Comparison of ENCODE assay signal across 24 cellular contexts in genomic region chr16:51707666-51708065, GRCh38.
DNase-seq lines count a peak whose midpoint lies in the region; FAIRE-seq and TF ChIP-seq lines count a peak whose summit lies in the region.
"Had no signal": no experiment of that assay in that cellular context is flagged by ENCODE, and none has a peak within 500 bp of the region (broad histone marks: within the 10 kb centered on the region; RNA-seq: fewer than 3 reads in every experiment).

No MANE protein-coding gene starts in this region.

- H3K27me3 ChIP-seq in H1 (replicated peaks in 1 of 4; ENCODE audit: control insufficient read depth in 3 of 4, extremely low read depth in 1 of 4, insufficient read depth in 3 of 4, low read length in 3 of 4): no peaks in the 10 kb centered on the region
- no peaks in the 10 kb centered on the region for H3K27me3 ChIP-seq in stomach
- no peaks in the 10 kb centered on the region for H3K27me3 ChIP-seq in mesendoderm (ENCODE audit: insufficient read depth, low read length, poor library complexity)
- H3K27me3 ChIP-seq in MM.1S (replicated peaks; ENCODE audit: insufficient read depth, low read length): no peaks in the 10 kb centered on the region
- H3K27me3 ChIP-seq: BE2C had no signal

- TF ChIP-seq RAD21 in H1 (IDR thresholded peaks at IDR 0.05 in 1 of 2, conservative IDR thresholded peaks at IDR 0.05 in 1 of 2; ENCODE audit: low read depth in 2 of 2, low read length in 2 of 2): no peak

- H3K4me1 Mint-ChIP-seq in neural crest cell: peaks cover 4% of the 10 kb centered on the region
- no peaks in the 10 kb centered on the region for H3K4me1 Mint-ChIP-seq in glutamatergic neuron (ENCODE audit: low read depth, unreplicated experiment)
- H3K4me1 Mint-ChIP-seq: CD4-positive, CD25-positive, alpha-beta regulatory T cell; CD8-positive, alpha-beta memory T cell had no signal

- no peak overlapping the region for H2BK12ac ChIP-seq in H1 (ENCODE audit: low read depth, low read length)

- no peak for TF ChIP-seq EP300 in H1 (IDR thresholded peaks at IDR 0.05; ENCODE audit: borderline replicate concordance in 1 of 2, low read depth in 2 of 2, low read length in 2 of 2)
- TF ChIP-seq EP300 in stomach (IDR thresholded peaks at IDR 0.05): no peak

- H2BK20ac ChIP-seq in H1 (ENCODE audit: low read length): no peak overlapping the region

- H3K27me3 Mint-ChIP-seq in neural crest cell (ENCODE audit: low read depth) (no peaks in the 10 kb centered on the region), glutamatergic neuron (ENCODE audit: unreplicated experiment) (no peaks in the 10 kb centered on the region)

- H3K4me3 Mint-ChIP-seq in neural crest cell (no peak overlapping the region), glutamatergic neuron (ENCODE audit: unreplicated experiment) (no peak overlapping the region)
- H3K4me3 Mint-ChIP-seq: CD4-positive, CD25-positive, alpha-beta regulatory T cell; CD8-positive, alpha-beta memory T cell; H9 had no signal

- H3K4me1 ChIP-seq in H1 (replicated peaks in 1 of 4; ENCODE audit: control insufficient read depth in 3 of 4, insufficient read depth in 4 of 4, low read length in 3 of 4) (peaks cover 0 to 5% (median 0%) of the 10 kb centered on the region in 4 experiments; a peak in 2 of 7 replicates), stomach (no peaks in the 10 kb centered on the region), mesendoderm (ENCODE audit: control insufficient read depth, low read depth, low read length) (no peaks in the 10 kb centered on the region), MM.1S (ENCODE audit: low read length) (no peaks in the 10 kb centered on the region)
- H3K4me1 ChIP-seq: BE2C had no signal

- no peak overlapping the region for H3K14ac ChIP-seq in H1 (ENCODE audit: insufficient read length)

- no peak for TF ChIP-seq CTCF in H1 (IDR thresholded peaks at IDR 0.05; ENCODE audit: control extremely low read depth in 1 of 3, insufficient read depth in 1 of 3, low read depth in 1 of 3, low read length in 3 of 3)
- TF ChIP-seq CTCF in neural crest cell (conservative IDR thresholded peaks at IDR 0.05): no peak
- TF ChIP-seq CTCF in stomach (IDR thresholded peaks at IDR 0.05): no peak
- TF ChIP-seq CTCF in glutamatergic neuron (IDR thresholded peaks at IDR 0.05; ENCODE audit: partially characterized antibody, unreplicated experiment): no peak
- TF ChIP-seq CTCF in MM.1S (IDR thresholded peaks at IDR 0.05; ENCODE audit: low read length): no peak

- no peak overlapping the region for H4K5ac ChIP-seq in H1 (ENCODE audit: insufficient read length, low read depth, low read length)
- H4K5ac ChIP-seq in mesendoderm (ENCODE audit: low read length): no peak overlapping the region

- H3K9me2 ChIP-seq in MM.1S (replicated peaks; ENCODE audit: insufficient read depth, low read length): no peaks in the 10 kb centered on the region

- H3K79me2 ChIP-seq in H1 (ENCODE audit: control insufficient read depth in 1 of 2, insufficient read depth in 2 of 2, low read length in 2 of 2): no peaks in the 10 kb centered on the region
- no peaks in the 10 kb centered on the region for H3K79me2 ChIP-seq in mesendoderm (ENCODE audit: control insufficient read depth, insufficient read depth, low read length)
- no peaks in the 10 kb centered on the region for H3K79me2 ChIP-seq in MM.1S (ENCODE audit: low read length)

- H3K4me3 ChIP-seq in H1 (ENCODE audit: extremely low read depth in 1 of 4, insufficient read depth in 2 of 4, low read depth in 3 of 4, low read length in 4 of 4): no peak overlapping the region
- no peak overlapping the region for H3K4me3 ChIP-seq in stomach
- no peak overlapping the region for H3K4me3 ChIP-seq in mesendoderm (ENCODE audit: low read length)
- no peak overlapping the region for H3K4me3 ChIP-seq in MM.1S (ENCODE audit: low read length)
- H3K4me3 ChIP-seq: GM12878, GM23248 had no signal

- H3K4me2 ChIP-seq in H1 (ENCODE audit: insufficient read depth in 1 of 2, low read depth in 2 of 2, low read length in 2 of 2) (peak overlapping the region in 1 of 2 experiments; percentile 17; a peak in 1 of 4 replicates), mesendoderm (ENCODE audit: low read length) (no peak overlapping the region), MM.1S (ENCODE audit: low read depth, low read length) (no peak overlapping the region)

- no peaks in the 10 kb centered on the region; a peak in 1 of 4 replicates for H3K9me3 ChIP-seq in H1 (ENCODE audit: insufficient read depth in 2 of 2, low read depth in 1 of 2, low read length in 1 of 2)
- peaks cover 0 to 15% (median 7%) of the 10 kb centered on the region in 4 donors for H3K9me3 ChIP-seq in stomach
- H3K9me3 ChIP-seq in MM.1S (replicated peaks; ENCODE audit: insufficient read depth, low read length): no peaks in the 10 kb centered on the region
- H3K9me3 ChIP-seq: BE2C had no signal

- TF ChIP-seq POLR2A in H1 (IDR thresholded peaks at IDR 0.05; ENCODE audit: control extremely low read depth in 1 of 2, low read depth in 2 of 2, low read length in 2 of 2) (no peak), stomach (IDR thresholded peaks at IDR 0.05) (no peak)

- intact Hi-C loops in stomach (cut with DNase I; ENCODE audit: low total_unique reads): no loop called here

- H4K8ac ChIP-seq in H1 (ENCODE audit: extremely low read depth, insufficient read depth, low read length) (no peak overlapping the region), mesendoderm (ENCODE audit: low read depth, low read length) (no peak overlapping the region)

- peak; percentile 36 for DNase-seq in RPMI7951 (ENCODE audit: low read depth)
- no peak for DNase-seq in H1 (ENCODE audit: low read depth in 1 of 2, low spot score in 2 of 2)
- DNase-seq in neural crest cell (ENCODE audit: low read depth, low spot score): no peak
- no peak for DNase-seq in stomach
- no peak for DNase-seq in mesendoderm
- no peak for DNase-seq in glutamatergic neuron
- no peak for DNase-seq in MM.1S
- DNase-seq: ACHN; BE2C; C1 segment of cervical spinal cord; CD4-positive, CD25-positive, alpha-beta regulatory T cell; CD8-positive, alpha-beta memory T cell; COR-L47; DMS 273 treated with DMSO at 0.1 percent for 48 hours; DMS53; DND-41; EL; GM23248; H9; IMR-90 had no signal

- H4K20me1 ChIP-seq in H1 (replicated peaks in 1 of 2; ENCODE audit: control insufficient read depth in 1 of 2, insufficient read depth in 2 of 2, low read length in 2 of 2) (no peaks in the 10 kb centered on the region), MM.1S (ENCODE audit: insufficient read depth, low read length) (no peaks in the 10 kb centered on the region)

- no peak overlapping the region for H2BK120ac ChIP-seq in H1 (replicated peaks; ENCODE audit: low read depth, low read length)
- no peak overlapping the region for H2BK120ac ChIP-seq in mesendoderm (ENCODE audit: low read depth, low read length)

- H3K56ac ChIP-seq in H1 (replicated peaks; ENCODE audit: insufficient read length, low read depth, low read length) (no peak overlapping the region), mesendoderm (ENCODE audit: low read length) (no peak overlapping the region)

- H3F3A ChIP-seq in MM.1S (ENCODE audit: insufficient read depth, low read length): no peaks in the 10 kb centered on the region

- FAIRE-seq in H1 (lab: Jason Lieb, UNC): peak; percentile 52
- FAIRE-seq: A204.1, GM12878, GM19239, HTR-8/SVneo had no signal

- CTCF ChIA-PET in H1 (lab: Charles Lee; ENCODE audit: partially characterized antibody): no interaction called here

- POLR2A ChIA-PET in H1 (lab: Charles Lee; ENCODE audit: partially characterized antibody): no interaction called here

- H3K79me1 ChIP-seq in H1 (ENCODE audit: low read depth, low read length) (no peaks in the 10 kb centered on the region), mesendoderm (ENCODE audit: low read length) (no peaks in the 10 kb centered on the region)

- no peak overlapping the region for H3K23ac ChIP-seq in H1 (ENCODE audit: insufficient read length)
- no peak overlapping the region for H3K23ac ChIP-seq in mesendoderm (ENCODE audit: low read length)

- H3K27ac ChIP-seq in H1 (ENCODE audit: low read depth, low read length): no peak overlapping the region
- no peak overlapping the region for H3K27ac ChIP-seq in stomach
- H3K27ac ChIP-seq in mesendoderm (ENCODE audit: low read depth, low read length): no peak overlapping the region
- no peak overlapping the region for H3K27ac ChIP-seq in MM.1S (ENCODE audit: low read length)
- H3K27ac ChIP-seq: GM23248 had no signal

- H2AFZ ChIP-seq in H1 (ENCODE audit: low read length) (no peak overlapping the region), MM.1S (ENCODE audit: low read length) (no peak overlapping the region)
- H2AFZ ChIP-seq: GM23248 had no signal

- H3K4ac ChIP-seq in H1 (replicated peaks; ENCODE audit: insufficient read length, low read depth, low read length): no peak overlapping the region
- no peak overlapping the region for H3K4ac ChIP-seq in mesendoderm (ENCODE audit: low read depth, low read length)

- H2BK15ac ChIP-seq in H1 (ENCODE audit: low read length) (no peak overlapping the region), mesendoderm (replicated peaks; ENCODE audit: low read depth) (no peak overlapping the region)

- H4K91ac ChIP-seq in H1 (replicated peaks; ENCODE audit: insufficient read length, low read length): no peak overlapping the region

- H3K27ac Mint-ChIP-seq in neural crest cell (ENCODE audit: unreplicated experiment) (peak overlapping the region; percentile 14), glutamatergic neuron (ENCODE audit: unreplicated experiment) (no peak overlapping the region)
- H3K27ac Mint-ChIP-seq: CD4-positive, CD25-positive, alpha-beta regulatory T cell; CD8-positive, alpha-beta memory T cell; H9 had no signal

- H3K9me3 Mint-ChIP-seq in neural crest cell (peaks cover 11% of the 10 kb centered on the region), glutamatergic neuron (ENCODE audit: unreplicated experiment) (peaks cover 2% of the 10 kb centered on the region)

- no peaks in the 10 kb centered on the region for H3K36me3 ChIP-seq in H1 (ENCODE audit: control insufficient read depth in 2 of 4, insufficient read depth in 4 of 4, low read length in 3 of 4)
- no peaks in the 10 kb centered on the region for H3K36me3 ChIP-seq in stomach
- no peaks in the 10 kb centered on the region for H3K36me3 ChIP-seq in mesendoderm (ENCODE audit: control insufficient read depth, insufficient read depth, low read length)
- no peaks in the 10 kb centered on the region for H3K36me3 ChIP-seq in MM.1S (replicated peaks; ENCODE audit: insufficient read depth, low read length)
- H3K36me3 ChIP-seq: BE2C had no signal

- no peaks in the 10 kb centered on the region; the same call in 1 of the 2 replicates for H3K23me2 ChIP-seq in H1 (ENCODE audit: low read depth, low read length)

- H3K18ac ChIP-seq in H1 (ENCODE audit: extremely low read depth, low read length): no peak overlapping the region
- no peak overlapping the region for H3K18ac ChIP-seq in mesendoderm (ENCODE audit: low read length)

- no peak overlapping the region for H2BK5ac ChIP-seq in H1 (ENCODE audit: low read depth, low read length)
- no peak overlapping the region for H2BK5ac ChIP-seq in mesendoderm (ENCODE audit: low read length)

- 50% methylated on average over 6 of the region's 6 CpGs; no CpG with 5 or more reads in 1 of the 2 experiments for WGBS in H1 (ENCODE audit: extremely low coverage in 1 of 2, insufficient coverage in 1 of 2, insufficient read length in 1 of 2, insufficient replicate concordance in 2 of 2, low coverage in 1 of 2, low lambda C conversion rate in 2 of 2, missing lambda C conversion rate in 1 of 2), 2 experiments
- WGBS in stomach, 5 donors: 46 to 58% (median 51%) methylated on average over 6 of the region's 6 CpGs
- no CpG with 5 or more reads among the region's 6 CpGs for WGBS in mesendoderm (ENCODE audit: extremely low coverage, insufficient coverage, low lambda C conversion rate)

- H2AK5ac ChIP-seq in H1 (ENCODE audit: low read depth, low read length) (no peak overlapping the region), mesendoderm (ENCODE audit: low read length) (no peak overlapping the region)

- H3K36me3 Mint-ChIP-seq in neural crest cell (ENCODE audit: low read depth) (peaks cover 16% of the 10 kb centered on the region), glutamatergic neuron (ENCODE audit: unreplicated experiment) (peaks cover 15% of the 10 kb centered on the region)
- H3K36me3 Mint-ChIP-seq: CD4-positive, CD25-positive, alpha-beta regulatory T cell had no signal

- H3K9ac ChIP-seq in H1 (replicated peaks in 1 of 4; ENCODE audit: extremely low read depth in 1 of 4, low read depth in 3 of 4, low read length in 3 of 4) (no peak overlapping the region), mesendoderm (ENCODE audit: low read length) (no peak overlapping the region), MM.1S (ENCODE audit: low read length) (no peak overlapping the region)
- H3K9ac ChIP-seq: GM23248 had no signal
